1 cellular context compared by ENCODE assay signal in genomic region chr9:137000177-137000930, GRCh38.
TF ChIP-seq lines count a peak whose summit lies in the region.

No MANE protein-coding gene starts in this region.

TF ChIP-seq in GM23338, 12 proteins besides CTCF, POLR2A, EP300 and RAD21 (continued from another document):
- TF ChIP-seq ETS1 (IDR thresholded peaks at IDR 0.05): no peak
- TF ChIP-seq EZH2 (IDR thresholded peaks at IDR 0.05; ENCODE audit: low read depth, unreplicated experiment): no peak
- TF ChIP-seq EZH2phosphoT487 (IDR thresholded peaks at IDR 0.05; ENCODE audit: unreplicated experiment): no peak
TF ChIP-seq in GM23338: peak in this region for 0.
